In the genomic region with DNA sequence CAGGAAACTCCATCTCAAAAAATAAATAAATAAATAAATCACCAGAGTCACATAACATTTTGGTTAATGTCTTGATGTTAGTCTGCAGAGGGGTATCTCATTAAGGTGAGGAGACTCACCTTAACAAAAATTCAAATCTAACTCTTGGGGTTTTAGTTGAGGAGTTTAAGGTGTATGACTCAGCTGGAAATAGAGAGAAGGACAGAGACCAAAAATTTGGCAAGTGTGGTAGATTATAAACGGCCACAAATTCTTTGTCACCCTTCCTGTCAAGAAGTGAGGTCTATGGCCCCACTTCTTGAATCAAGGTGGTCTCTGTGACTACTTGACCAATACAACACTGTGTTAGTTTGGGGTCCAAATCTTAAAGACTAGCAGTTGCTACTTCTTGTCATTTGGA, we compare ENCODE assay signal across 14 cellular contexts.
"Had no signal": no experiment of that assay in that cellular context is flagged by ENCODE, and none has a peak within 500 bp of the region (broad histone marks: within the 10 kb centered on the region; RNA-seq: fewer than 3 reads in every experiment).

No MANE protein-coding gene starts in this region.

- H3K9me3 ChIP-seq: lower lobe of right lung, neutrophil, right atrium auricular region, transverse colon had no signal

- ATAC-seq: left cardiac atrium, lower lobe of right lung had no signal

- H3K27ac Mint-ChIP-seq: activated B cell treated with CpG ODN at 0.5 μM for 24 hours; activated CD4-positive, alpha-beta T cell treated with anti-CD3 and anti-CD28 coated beads, Interleukin-2, amount 10 ng/mL, durations not matched to agents 24 days and 14 days; dendritic cell treated with granulocyte-macrophage colony-stimulating factor and Interleukin-4, amounts not matched to agents 40 ng/mL and 50 ng/mL, for 4 days had no signal

- H3K36me3 ChIP-seq: lower lobe of right lung, neutrophil, right atrium auricular region, transverse colon had no signal

- DNase-seq: activated B cell treated with CpG ODN at 0.5 μM for 24 hours; activated CD4-positive, alpha-beta T cell treated with anti-CD3 and anti-CD28 coated beads, Interleukin-2, amount 10 ng/mL, durations not matched to agents 24 days and 14 days; activated T-cell treated with anti-CD3 and anti-CD28 coated beads for 4 hours; hippocampal formation; left cardiac atrium; lower lobe of right lung; naive B cell; small intestine; T-helper 2 cell; transverse colon had no signal

- H3K27ac ChIP-seq: lower lobe of right lung, neutrophil, right atrium auricular region, transverse colon had no signal

- H3K4me3 Mint-ChIP-seq: activated B cell treated with CpG ODN at 0.5 μM for 24 hours; activated CD4-positive, alpha-beta T cell treated with anti-CD3 and anti-CD28 coated beads, Interleukin-2, amount 10 ng/mL, durations not matched to agents 24 days and 14 days; activated naive CD4-positive, alpha-beta T cell treated with anti-CD3 and anti-CD28 coated beads, Interleukin-2, amount 50 U/mL, for 24 hours; dendritic cell treated with granulocyte-macrophage colony-stimulating factor and Interleukin-4, amounts not matched to agents 40 ng/mL and 50 ng/mL, for 4 days; naive B cell had no signal

- H3K4me1 Mint-ChIP-seq: activated B cell treated with CpG ODN at 0.5 μM for 24 hours had no signal

- H3K9me3 Mint-ChIP-seq: activated B cell treated with CpG ODN at 0.5 μM for 24 hours; activated CD4-positive, alpha-beta T cell treated with anti-CD3 and anti-CD28 coated beads, Interleukin-2, amount 10 ng/mL, durations not matched to agents 24 days and 14 days; activated naive CD4-positive, alpha-beta T cell treated with anti-CD3 and anti-CD28 coated beads, Interleukin-2, amount 50 U/mL, for 24 hours; dendritic cell treated with granulocyte-macrophage colony-stimulating factor and Interleukin-4, amounts not matched to agents 40 ng/mL and 50 ng/mL, for 4 days; naive B cell had no signal

- H3K27me3 ChIP-seq: neutrophil, right atrium auricular region, transverse colon had no signal

- H3K36me3 Mint-ChIP-seq: naive B cell had no signal

- H3K27me3 Mint-ChIP-seq: activated B cell treated with CpG ODN at 0.5 μM for 24 hours; activated CD4-positive, alpha-beta T cell treated with anti-CD3 and anti-CD28 coated beads, Interleukin-2, amount 10 ng/mL, durations not matched to agents 24 days and 14 days; activated naive CD4-positive, alpha-beta T cell treated with anti-CD3 and anti-CD28 coated beads, Interleukin-2, amount 50 U/mL, for 24 hours; dendritic cell treated with granulocyte-macrophage colony-stimulating factor and Interleukin-4, amounts not matched to agents 40 ng/mL and 50 ng/mL, for 4 days; naive B cell had no signal

- H3K4me3 ChIP-seq: lower lobe of right lung, right atrium auricular region, transverse colon had no signal
